8 cellular contexts compared by ENCODE assay signal in genomic region chr4:25863347-25863784, GRCh38. TPM values are rescaled to one million over a fixed set of nuclear protein-coding genes. Genes with fewer than 3 reads are reported as not detected.
DNase-seq lines count a peak whose midpoint lies in the region; ATAC-seq and TF ChIP-seq lines count a peak whose summit lies in the region.

No MANE protein-coding gene starts in this region.

- POLR2A ChIA-PET in activated CD8-positive, alpha-beta T cell treated with anti-CD3 and anti-CD28 coated beads, Interleukin-2, amount 10 ng/mL, durations not matched to agents 7 days and 5 days (lab: Charles Lee) = interaction anchor here (0.7 kb wide), 1 partner anchor 385 kb away, joined by 3 read pairs; no protein-coding TSS in a partner anchor

- peak overlapping the region; percentile 71 for H3K4me3 Mint-ChIP-seq in activated CD8-positive, alpha-beta T cell treated with anti-CD3 and anti-CD28 coated beads, Interleukin-2, amount 10 ng/mL, durations not matched to agents 7 days and 5 days
- peak overlapping the region; percentile 81 for H3K4me3 Mint-ChIP-seq in glutamatergic neuron (ENCODE audit: unreplicated experiment)

- H3K36me3 Mint-ChIP-seq in activated CD8-positive, alpha-beta T cell treated with anti-CD3 and anti-CD28 coated beads, Interleukin-2, amount 10 ng/mL, durations not matched to agents 7 days and 5 days (ENCODE audit: low read depth) = peaks cover 21% of the 10 kb centered on the region
- H3K36me3 Mint-ChIP-seq in glutamatergic neuron (ENCODE audit: unreplicated experiment) = peaks cover 4% of the 10 kb centered on the region

- no peak overlapping the region for H3K27ac ChIP-seq in rectal smooth muscle tissue (ENCODE audit: low read depth, low read length)
- H3K27ac ChIP-seq in adrenal gland = no peak overlapping the region

- peaks cover 38% of the 10 kb centered on the region for H3K4me1 Mint-ChIP-seq in activated CD8-positive, alpha-beta T cell treated with anti-CD3 and anti-CD28 coated beads, Interleukin-2, amount 10 ng/mL, durations not matched to agents 7 days and 5 days (ENCODE audit: low read depth)
- H3K4me1 Mint-ChIP-seq in glutamatergic neuron (ENCODE audit: low read depth, unreplicated experiment) = peaks cover 4% of the 10 kb centered on the region

- CTCF ChIA-PET in activated CD8-positive, alpha-beta T cell treated with anti-CD3 and anti-CD28 coated beads, Interleukin-2, amount 10 ng/mL, durations not matched to agents 7 days and 5 days (lab: Charles Lee) = interaction anchor here (1.9 to 2.0 kb wide), 2 partner anchors 9 to 125 kb away, joined by 4 to 5 read pairs; no protein-coding TSS in a partner anchor

- ATAC-seq in activated CD8-positive, alpha-beta T cell treated with anti-CD3 and anti-CD28 coated beads, Interleukin-2, amount 10 ng/mL, durations not matched to agents 7 days and 5 days = no peak
- ATAC-seq in GM18909 (IDR thresholded peaks at IDR 0.05; ENCODE audit: poor library complexity, unreplicated experiment) (no peak), GM21723 (IDR thresholded peaks at IDR 0.05; ENCODE audit: unreplicated experiment) (no peak)

- no peaks in the 10 kb centered on the region for H3K27me3 Mint-ChIP-seq in activated CD8-positive, alpha-beta T cell treated with anti-CD3 and anti-CD28 coated beads, Interleukin-2, amount 10 ng/mL, durations not matched to agents 7 days and 5 days (ENCODE audit: low read depth)
- H3K27me3 Mint-ChIP-seq in glutamatergic neuron (ENCODE audit: unreplicated experiment) = peaks cover 6% of the 10 kb centered on the region

- no peak for TF ChIP-seq CTCF in glutamatergic neuron (IDR thresholded peaks at IDR 0.05; ENCODE audit: partially characterized antibody, unreplicated experiment)
- TF ChIP-seq CTCF in adrenal gland (IDR thresholded peaks at IDR 0.05) = peak in 1 of 6 experiments; percentile 6

- DNase-seq in activated effector memory CD4-positive, alpha-beta T cell treated with anti-CD3 and anti-CD28 coated beads, Interleukin-2, amount 50 U/mL, for 16 hours = peak; percentile 68
- no peak for DNase-seq in activated effector memory CD4-positive, alpha-beta T cell treated with Interleukin-2 at 50 U/mL for 16 hours
- DNase-seq in activated CD8-positive, alpha-beta T cell treated with anti-CD3 and anti-CD28 coated beads, Interleukin-2, amount 10 ng/mL, durations not matched to agents 7 days and 5 days = peak; percentile 37
- peak; percentile 50 for DNase-seq in glutamatergic neuron
- no peak for DNase-seq in adrenal gland

- no peak overlapping the region for H3K9ac ChIP-seq in rectal smooth muscle tissue (ENCODE audit: low read length)

- intact Hi-C loops in adrenal gland (cut with DNase I) = no loop called here

- H3K4me3 ChIP-seq in rectal smooth muscle tissue (ENCODE audit: low read length) (peak overlapping the region; percentile 65), adrenal gland (peak overlapping the region in 1 of 4 donors; percentile 74)

- 31 to 45% (median 36%) methylated on average over 25 to 26 of the region's 26 CpGs for WGBS in adrenal gland, 4 donors

- H3K27me3 ChIP-seq in rectal smooth muscle tissue (ENCODE audit: control insufficient read depth, insufficient read depth, low read length) (no peaks in the 10 kb centered on the region), adrenal gland (no peaks in the 10 kb centered on the region)

- peak overlapping the region; percentile 73 for H3K27ac Mint-ChIP-seq in activated CD8-positive, alpha-beta T cell treated with anti-CD3 and anti-CD28 coated beads, Interleukin-2, amount 10 ng/mL, durations not matched to agents 7 days and 5 days
- peak overlapping the region; percentile 56 for H3K27ac Mint-ChIP-seq in glutamatergic neuron (ENCODE audit: unreplicated experiment)

- TF ChIP-seq POLR2A in adrenal gland (IDR thresholded peaks at IDR 0.05) = no peak

- no peaks in the 10 kb centered on the region for H3K9me3 Mint-ChIP-seq in activated CD8-positive, alpha-beta T cell treated with anti-CD3 and anti-CD28 coated beads, Interleukin-2, amount 10 ng/mL, durations not matched to agents 7 days and 5 days (ENCODE audit: insufficient read depth)
- peaks cover 6% of the 10 kb centered on the region for H3K9me3 Mint-ChIP-seq in glutamatergic neuron (ENCODE audit: unreplicated experiment)

- peaks cover 2% of the 10 kb centered on the region for H3K4me1 ChIP-seq in rectal smooth muscle tissue (ENCODE audit: control insufficient read depth, insufficient read depth, low read length)
- H3K4me1 ChIP-seq in adrenal gland (replicated peaks in 1 of 2) = peaks cover 0 to 35% of the 10 kb centered on the region in 2 donors

- no peaks in the 10 kb centered on the region for H3K9me3 ChIP-seq in adrenal gland (replicated peaks in 1 of 3)

- H3K36me3 ChIP-seq in rectal smooth muscle tissue (ENCODE audit: control insufficient read depth, insufficient read depth, low read length) (no peaks in the 10 kb centered on the region), adrenal gland (replicated peaks in 1 of 2) (no peaks in the 10 kb centered on the region)

RNA-seq across cellular contexts. Expression of gene SEL1L3, which starts 0.6 kb away (rescaled TPM):
- 10 to 100 TPM; 62.3 to 65.5 TPM for total RNA-seq in activated CD8-positive, alpha-beta T cell treated with anti-CD3 and anti-CD28 coated beads, Interleukin-2, amount 10 ng/mL, durations not matched to agents 7 days and 5 days
- 23.7 TPM for total RNA-seq in glutamatergic neuron (ENCODE audit: unreplicated experiment)
- 10 to 100 TPM in 4 of 8 donors, 1 to 10 TPM in 4; 2.3 to 23.7 (median 8.6) TPM for total RNA-seq in adrenal gland
- 10 to 100 TPM in 1 of 3 donors, 1 to 10 TPM in 2; 2.7 to 14.2 (median 2.8) TPM for polyA plus RNA-seq in adrenal gland

RNA-seq across cellular contexts. Expression of gene SMIM20, which starts 50.7 kb away (rescaled TPM):
- 10 to 100 TPM; 11.1 to 13.9 TPM for total RNA-seq in activated CD8-positive, alpha-beta T cell treated with anti-CD3 and anti-CD28 coated beads, Interleukin-2, amount 10 ng/mL, durations not matched to agents 7 days and 5 days
- total RNA-seq in glutamatergic neuron (ENCODE audit: unreplicated experiment) (19.6 TPM), adrenal gland (10 to 100 TPM; 32.7 to 62.8 (median 40.6) TPM)
- polyA plus RNA-seq in adrenal gland = 10 to 100 TPM; 22.9 to 52.9 (median 28.6) TPM

Comparison
In these comparisons a context has a peak if more than half of its experiments do, and no peak if none do; other contexts are left out.
1. DNase-seq: peak in activated effector memory CD4-positive, alpha-beta T cell treated with anti-CD3 and anti-CD28 coated beads, Interleukin-2, amount 50 U/mL, for 16 hours (single experiment), activated CD8-positive, alpha-beta T cell treated with anti-CD3 and anti-CD28 coated beads, Interleukin-2, amount 10 ng/mL, durations not matched to agents 7 days and 5 days (single experiment) and glutamatergic neuron (single experiment); none in activated effector memory CD4-positive, alpha-beta T cell treated with Interleukin-2 at 50 U/mL for 16 hours (single experiment) and adrenal gland (0 of 7).